ENCODE assay signal across 33 cellular contexts in the genomic region with DNA sequence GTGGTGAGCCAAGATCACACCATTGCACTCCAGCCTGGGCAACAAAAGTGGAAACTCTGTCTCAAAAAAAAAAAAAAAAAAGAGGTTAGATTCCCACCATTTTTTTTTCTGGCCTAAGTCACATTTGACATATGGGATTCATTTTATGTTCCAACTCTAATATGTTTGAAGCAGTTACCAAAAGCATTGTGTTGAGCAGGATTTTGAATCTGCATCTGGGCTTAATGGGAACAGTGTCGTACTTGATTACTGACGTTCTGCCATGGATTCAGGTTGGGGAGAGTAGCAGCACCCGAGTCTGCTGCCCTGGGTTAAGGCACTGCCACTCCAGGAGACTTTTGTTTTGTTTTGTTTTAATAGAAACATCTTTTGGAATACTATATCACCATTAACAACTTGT.
"Had no signal": no experiment of that assay in that cellular context is flagged by ENCODE, and none has a peak within 500 bp of the region (broad histone marks: within the 10 kb centered on the region; RNA-seq: fewer than 3 reads in every experiment).

No MANE protein-coding gene starts in this region.

- H3K79me2 ChIP-seq: parathyroid adenoma had no signal

- H3K27me3 ChIP-seq: esophagus squamous epithelium, right atrium auricular region, uterus had no signal

- H3K27me3 Mint-ChIP-seq: activated CD4-positive, alpha-beta memory T cell treated with anti-CD3 and anti-CD28 coated beads, Interleukin-2, amount 10 ng/mL, durations not matched to agents 7 days and 5 days; activated T-helper 17 cell treated with anti-CD3 and anti-CD28 coated beads, Interleukin-2, amount 50 U/mL, for 72 hours; central memory CD8-positive, alpha-beta T cell; naive B cell; stimulated activated memory B cell treated with anti-CD40 and anti-IgM and Interleukin-4, amounts not matched to agents 10 μg/mL and 1 μg/mL and 100 μg/mL, for 72 hours; stimulated activated naive CD8-positive, alpha-beta T cell treated with anti-CD3 and anti-CD28 coated beads, Interleukin-15, amount 100 ng/mL, for 72 hours; T-helper 17 cell; type B pancreatic cell had no signal

- H3K4me1 ChIP-seq: uterus had no signal

- H3K27ac Mint-ChIP-seq: activated CD4-positive, alpha-beta memory T cell treated with anti-CD3 and anti-CD28 coated beads, Interleukin-2, amount 10 ng/mL, durations not matched to agents 7 days and 5 days; activated naive CD4-positive, alpha-beta T cell treated with anti-CD3 and anti-CD28 coated beads, Interleukin-2, amount 50 U/mL, for 72 hours; activated T-helper 17 cell treated with anti-CD3 and anti-CD28 coated beads, Interleukin-2, amount 50 U/mL, for 72 hours; stimulated activated memory B cell treated with anti-CD40 and anti-IgM and Interleukin-4, amounts not matched to agents 10 μg/mL and 1 μg/mL and 100 μg/mL, for 72 hours; type B pancreatic cell had no signal

- H3K4me3 ChIP-seq: esophagus squamous epithelium, right atrium auricular region, smooth muscle cell, uterus had no signal

- H3K9ac ChIP-seq: parathyroid adenoma had no signal

- H3K36me3 ChIP-seq: esophagus squamous epithelium, right atrium auricular region, uterus, WERI-Rb-1 had no signal

- H3K4me2 ChIP-seq: smooth muscle cell had no signal

- ATAC-seq: activated CD4-positive, CD25-positive, alpha-beta regulatory T cell treated with anti-CD3 and anti-CD28 coated beads, Interleukin-2, amount 50 U/mL, for 24 hours; activated naive CD4-positive, alpha-beta T cell treated with anti-CD3 and anti-CD28 coated beads, Interleukin-2, amount 50 U/mL, for 72 hours; activated T-cell treated with anti-CD3 and anti-CD28 coated beads, Interleukin-2, amount 50 U/mL, for 4 hours; activated T-helper 17 cell treated with anti-CD3 and anti-CD28 coated beads, Interleukin-2, amount 50 U/mL, for 72 hours; left cardiac atrium; stimulated activated memory B cell treated with anti-CD40 and anti-IgM and Interleukin-4, amounts not matched to agents 10 μg/mL and 1 μg/mL and 100 μg/mL, for 72 hours; stimulated activated naive CD8-positive, alpha-beta T cell treated with anti-CD3 and anti-CD28 coated beads, Interleukin-15, amount 100 ng/mL, for 72 hours; T-helper 17 cell had no signal

- H3K4me3 Mint-ChIP-seq: activated CD4-positive, alpha-beta memory T cell treated with anti-CD3 and anti-CD28 coated beads, Interleukin-2, amount 10 ng/mL, durations not matched to agents 7 days and 5 days; activated T-cell treated with anti-CD3 and anti-CD28 coated beads, Interleukin-2, amount 50 U/mL, for 4 hours; activated T-helper 17 cell treated with anti-CD3 and anti-CD28 coated beads, Interleukin-2, amount 50 U/mL, for 72 hours; central memory CD8-positive, alpha-beta T cell; naive B cell; stimulated activated memory B cell treated with anti-CD40 and anti-IgM and Interleukin-4, amounts not matched to agents 10 μg/mL and 1 μg/mL and 100 μg/mL, for 72 hours; stimulated activated naive CD8-positive, alpha-beta T cell treated with anti-CD3 and anti-CD28 coated beads, Interleukin-15, amount 100 ng/mL, for 72 hours; T-helper 17 cell; type B pancreatic cell had no signal

- DNase-seq: activated CD4-positive, alpha-beta memory T cell treated with anti-CD3 and anti-CD28 coated beads, Interleukin-2, amount 10 ng/mL, durations not matched to agents 7 days and 5 days; activated CD4-positive, alpha-beta T cell treated with anti-CD3 and anti-CD28 coated beads for 48 hours; activated CD8-positive, alpha-beta memory T cell treated with anti-CD3 and anti-CD28 coated beads, Interleukin-2, amount 50 U/mL, for 48 hours; activated naive CD4-positive, alpha-beta T cell; activated T-cell treated with anti-CD3 and anti-CD28 coated beads, Interleukin-2, amount 50 U/mL, for 4 hours; anterior cingulate cortex; dermis blood vessel endothelial cell; effector CD8-positive, alpha-beta T cell; esophagus squamous epithelium; foreskin melanocyte; left cardiac atrium; mammary epithelial cell; naive B cell; nucleus accumbens; stimulated activated CD4-positive, alpha-beta T cell treated with anti-CD3 and anti-CD28 coated beads, Interleukin-1b, Interleukin-23, amount 100 ng/mL, for 48 hours; stimulated activated CD4-positive, alpha-beta T cell treated with anti-CD3 and anti-CD28 coated beads, Interleukin-4, amount 100 ng/mL, for 4 hours; stimulated activated CD8-positive, alpha-beta memory T cell treated with anti-CD3 and anti-CD28 coated beads, Interleukin-4, amount 100 ng/mL, for 48 hours; stimulated activated naive CD8-positive, alpha-beta T cell treated with anti-CD3 and anti-CD28 coated beads, Interleukin-15, amount 100 ng/mL, for 72 hours; substantia nigra; T-helper 17 cell; T1000; uterus; WERI-Rb-1 had no signal

- H3K9me3 Mint-ChIP-seq: activated T-cell treated with anti-CD3 and anti-CD28 coated beads, Interleukin-2, amount 50 U/mL, for 4 hours; activated T-helper 17 cell treated with anti-CD3 and anti-CD28 coated beads, Interleukin-2, amount 50 U/mL, for 72 hours; central memory CD8-positive, alpha-beta T cell; naive B cell; stimulated activated memory B cell treated with anti-CD40 and anti-IgM and Interleukin-4, amounts not matched to agents 10 μg/mL and 1 μg/mL and 100 μg/mL, for 72 hours; stimulated activated naive CD8-positive, alpha-beta T cell treated with anti-CD3 and anti-CD28 coated beads, Interleukin-15, amount 100 ng/mL, for 72 hours had no signal

- H3K27ac ChIP-seq: epithelial cell of prostate, esophagus squamous epithelium, parathyroid adenoma, right atrium auricular region, uterus, WERI-Rb-1 had no signal

- H3K9me3 ChIP-seq: esophagus squamous epithelium, right atrium auricular region, uterus had no signal

- H3K36me3 Mint-ChIP-seq: naive B cell; stimulated activated memory B cell treated with anti-CD40 and anti-IgM and Interleukin-4, amounts not matched to agents 10 μg/mL and 1 μg/mL and 100 μg/mL, for 72 hours; type B pancreatic cell had no signal
